Comparison of ENCODE assay signal across 25 cellular contexts in the genomic region with DNA sequence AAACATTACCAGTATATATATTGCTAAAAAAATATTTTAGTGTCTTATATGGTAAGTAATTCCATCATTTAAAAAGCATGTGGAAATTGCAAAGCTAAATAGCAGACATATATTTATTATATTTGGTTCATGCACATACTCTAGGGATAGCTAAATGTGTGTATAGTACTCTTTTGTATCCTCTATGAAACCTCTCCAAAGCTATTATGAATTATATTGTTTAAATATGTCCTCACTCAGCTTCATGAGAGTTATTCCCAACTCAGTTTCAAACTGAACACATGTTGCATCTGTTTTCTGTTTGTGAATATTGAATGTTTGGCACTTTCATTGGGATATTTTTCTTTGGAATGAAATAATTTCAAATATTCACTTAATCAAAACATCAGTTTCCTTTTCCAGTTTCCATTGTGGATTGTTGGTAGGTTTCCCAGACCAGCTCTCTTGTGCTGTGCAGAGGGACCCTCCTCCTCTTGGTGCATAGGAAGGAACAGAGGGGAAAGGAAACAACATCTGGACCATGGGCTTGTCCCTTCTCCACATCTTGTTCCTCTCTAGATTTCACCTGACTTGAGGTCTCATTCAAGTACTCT.
"Had no signal": no experiment of that assay in that cellular context is flagged by ENCODE, and none has a peak within 500 bp of the region (broad histone marks: within the 10 kb centered on the region; RNA-seq: fewer than 3 reads in every experiment).

No MANE protein-coding gene starts in this region.

- H3K27ac Mint-ChIP-seq: activated CD4-positive, alpha-beta T cell treated with anti-CD3 and anti-CD28 coated beads, Interleukin-2, amount 10 ng/mL, durations not matched to agents 7 days and 5 days; activated CD8-positive, alpha-beta T cell treated with anti-CD3 and anti-CD28 coated beads, Interleukin-2, amount 10 ng/mL, durations not matched to agents 7 days and 5 days; activated naive CD4-positive, alpha-beta T cell treated with anti-CD3 and anti-CD28 coated beads, Interleukin-2, amount 10 ng/mL, durations not matched to agents 7 days and 5 days; activated naive CD8-positive, alpha-beta T cell treated with anti-CD3 and anti-CD28 coated beads, Interleukin-2, amount 50 U/mL, for 24 hours; activated T-cell treated with anti-CD3 and anti-CD28 coated beads, Interleukin-2, amount 50 U/mL, for 24 hours; memory B cell; naive B cell; neural progenitor cell; stimulated activated naive B cell treated with anti-CD40 and anti-IgM and Interleukin-4, amounts not matched to agents 10 μg/mL and 1 μg/mL and 100 μg/mL, for 72 hours; T-helper 1 cell treated with Interleukin-12 subunit alpha and Interleukin-12 subunit beta and Interleukin-4 antibody, amounts not matched to agents 30 μg/mL and 1 μg/mL, for 36 hours had no signal

- ATAC-seq: activated CD4-positive, CD25-positive, alpha-beta regulatory T cell treated with anti-CD3 and anti-CD28 coated beads, Interleukin-2, amount 50 U/mL, for 24 hours; activated CD8-positive, alpha-beta T cell treated with anti-CD3 and anti-CD28 coated beads, Interleukin-2, amount 10 ng/mL, durations not matched to agents 7 days and 5 days; activated naive CD8-positive, alpha-beta T cell treated with anti-CD3 and anti-CD28 coated beads, Interleukin-2, amount 50 U/mL, for 24 hours; left lobe of liver; mucosa of descending colon; stimulated activated naive B cell treated with anti-CD40 and anti-IgM and Interleukin-4, amounts not matched to agents 10 μg/mL and 1 μg/mL and 100 μg/mL, for 72 hours had no signal

- H3K36me3 Mint-ChIP-seq: activated naive CD4-positive, alpha-beta T cell treated with anti-CD3 and anti-CD28 coated beads, Interleukin-2, amount 10 ng/mL, durations not matched to agents 7 days and 5 days had no signal

- H3K36me3 ChIP-seq: brain microvascular endothelial cell, esophagus muscularis mucosa, neural progenitor cell, ovary, sigmoid colon, spleen, thoracic aorta, upper lobe of left lung had no signal

- DNase-seq: activated CD4-positive, alpha-beta T cell treated with anti-CD3 and anti-CD28 coated beads, Interleukin-2, amount 10 ng/mL, durations not matched to agents 7 days and 5 days; activated CD8-positive, alpha-beta T cell treated with anti-CD3 and anti-CD28 coated beads, Interleukin-2, amount 10 ng/mL, durations not matched to agents 7 days and 5 days; activated naive CD4-positive, alpha-beta T cell treated with anti-CD3 and anti-CD28 coated beads, Interleukin-2, amount 10 ng/mL, durations not matched to agents 7 days and 5 days; activated naive CD8-positive, alpha-beta T cell treated with anti-CD3 and anti-CD28 coated beads, Interleukin-2, amount 50 U/mL, for 24 hours; activated T-cell treated with anti-CD3 and anti-CD28 coated beads, Interleukin-2, amount 50 U/mL, for 24 hours; aorta; brain microvascular endothelial cell; effector CD4-positive, alpha-beta T cell; kidney; mucosa of descending colon; naive B cell; ovary; sigmoid colon; spleen; stimulated activated naive B cell treated with anti-CD40 and anti-IgM and Interleukin-4, amounts not matched to agents 10 μg/mL and 1 μg/mL and 100 μg/mL, for 72 hours; upper lobe of left lung had no signal

- H3K27me3 ChIP-seq: brain microvascular endothelial cell, esophagus muscularis mucosa, neural progenitor cell, ovary, sigmoid colon, spleen, upper lobe of left lung had no signal

- H3K4me3 ChIP-seq: coronary artery, esophagus muscularis mucosa, mucosa of descending colon, neural progenitor cell, ovary, sigmoid colon, spleen, thoracic aorta, upper lobe of left lung had no signal

- H3K4me2 ChIP-seq: neural progenitor cell had no signal

- H3K27me3 Mint-ChIP-seq: memory B cell; naive B cell; stimulated activated naive B cell treated with anti-CD40 and anti-IgM and Interleukin-4, amounts not matched to agents 10 μg/mL and 1 μg/mL and 100 μg/mL, for 72 hours had no signal

- H3K27ac ChIP-seq: brain microvascular endothelial cell, coronary artery, esophagus muscularis mucosa, neural progenitor cell, ovary, spleen had no signal

- H3K4me1 ChIP-seq: neural progenitor cell had no signal

- H3K4me1 Mint-ChIP-seq: neural progenitor cell; stimulated activated naive B cell treated with anti-CD40 and anti-IgM and Interleukin-4, amounts not matched to agents 10 μg/mL and 1 μg/mL and 100 μg/mL, for 72 hours had no signal

- H3K4me3 Mint-ChIP-seq: activated CD4-positive, alpha-beta T cell treated with anti-CD3 and anti-CD28 coated beads, Interleukin-2, amount 10 ng/mL, durations not matched to agents 7 days and 5 days; activated CD8-positive, alpha-beta T cell treated with anti-CD3 and anti-CD28 coated beads, Interleukin-2, amount 10 ng/mL, durations not matched to agents 7 days and 5 days; activated naive CD4-positive, alpha-beta T cell treated with anti-CD3 and anti-CD28 coated beads, Interleukin-2, amount 10 ng/mL, durations not matched to agents 7 days and 5 days; activated naive CD8-positive, alpha-beta T cell treated with anti-CD3 and anti-CD28 coated beads, Interleukin-2, amount 50 U/mL, for 24 hours; activated T-cell treated with anti-CD3 and anti-CD28 coated beads, Interleukin-2, amount 50 U/mL, for 24 hours; central memory CD8-positive, alpha-beta T cell; memory B cell; naive B cell; neural progenitor cell; stimulated activated naive B cell treated with anti-CD40 and anti-IgM and Interleukin-4, amounts not matched to agents 10 μg/mL and 1 μg/mL and 100 μg/mL, for 72 hours; T-helper 1 cell treated with Interleukin-12 subunit alpha and Interleukin-12 subunit beta and Interleukin-4 antibody, amounts not matched to agents 30 μg/mL and 1 μg/mL, for 36 hours had no signal

- H2AFZ ChIP-seq: neural progenitor cell had no signal

- H3K9me3 ChIP-seq: mucosa of descending colon, ovary, sigmoid colon, thoracic aorta had no signal
